1 cellular context compared by ENCODE assay signal in the genomic region with DNA sequence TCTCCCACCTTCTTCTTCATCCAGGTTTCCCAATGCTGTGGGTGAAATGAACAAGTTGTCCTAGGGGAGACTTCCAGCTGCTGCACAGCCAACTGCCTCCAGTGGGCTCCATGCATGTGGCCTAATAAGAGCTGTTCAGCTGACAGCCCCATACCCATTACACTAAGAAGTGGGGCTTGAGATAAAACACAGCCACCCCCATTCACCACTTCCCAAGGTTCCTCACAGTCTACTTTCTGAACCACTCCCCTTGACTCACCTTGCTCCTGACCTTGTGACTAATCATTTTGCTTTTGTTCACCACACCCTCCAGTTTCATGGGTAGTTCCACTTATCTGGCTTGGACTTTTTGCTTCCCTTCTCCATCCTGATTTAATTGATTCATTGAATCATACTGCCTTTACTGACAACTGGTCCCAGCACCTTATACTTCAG.
A peak's percentile ranks its signal among the peaks of the same experiment; 100 is the strongest.
TF ChIP-seq lines count a peak whose summit lies in the region.

No MANE protein-coding gene starts in this region.

TF ChIP-seq in K562, 482 proteins besides CTCF, POLR2A, EP300 and RAD21 (continued from another document):
- TF ChIP-seq MAZ (CRISPR knock-in tag; conservative IDR thresholded peaks at IDR 0.05 in 1 of 2, IDR thresholded peaks at IDR 0.05 in 1 of 2), result no peak
- TF ChIP-seq, protein P1, sequence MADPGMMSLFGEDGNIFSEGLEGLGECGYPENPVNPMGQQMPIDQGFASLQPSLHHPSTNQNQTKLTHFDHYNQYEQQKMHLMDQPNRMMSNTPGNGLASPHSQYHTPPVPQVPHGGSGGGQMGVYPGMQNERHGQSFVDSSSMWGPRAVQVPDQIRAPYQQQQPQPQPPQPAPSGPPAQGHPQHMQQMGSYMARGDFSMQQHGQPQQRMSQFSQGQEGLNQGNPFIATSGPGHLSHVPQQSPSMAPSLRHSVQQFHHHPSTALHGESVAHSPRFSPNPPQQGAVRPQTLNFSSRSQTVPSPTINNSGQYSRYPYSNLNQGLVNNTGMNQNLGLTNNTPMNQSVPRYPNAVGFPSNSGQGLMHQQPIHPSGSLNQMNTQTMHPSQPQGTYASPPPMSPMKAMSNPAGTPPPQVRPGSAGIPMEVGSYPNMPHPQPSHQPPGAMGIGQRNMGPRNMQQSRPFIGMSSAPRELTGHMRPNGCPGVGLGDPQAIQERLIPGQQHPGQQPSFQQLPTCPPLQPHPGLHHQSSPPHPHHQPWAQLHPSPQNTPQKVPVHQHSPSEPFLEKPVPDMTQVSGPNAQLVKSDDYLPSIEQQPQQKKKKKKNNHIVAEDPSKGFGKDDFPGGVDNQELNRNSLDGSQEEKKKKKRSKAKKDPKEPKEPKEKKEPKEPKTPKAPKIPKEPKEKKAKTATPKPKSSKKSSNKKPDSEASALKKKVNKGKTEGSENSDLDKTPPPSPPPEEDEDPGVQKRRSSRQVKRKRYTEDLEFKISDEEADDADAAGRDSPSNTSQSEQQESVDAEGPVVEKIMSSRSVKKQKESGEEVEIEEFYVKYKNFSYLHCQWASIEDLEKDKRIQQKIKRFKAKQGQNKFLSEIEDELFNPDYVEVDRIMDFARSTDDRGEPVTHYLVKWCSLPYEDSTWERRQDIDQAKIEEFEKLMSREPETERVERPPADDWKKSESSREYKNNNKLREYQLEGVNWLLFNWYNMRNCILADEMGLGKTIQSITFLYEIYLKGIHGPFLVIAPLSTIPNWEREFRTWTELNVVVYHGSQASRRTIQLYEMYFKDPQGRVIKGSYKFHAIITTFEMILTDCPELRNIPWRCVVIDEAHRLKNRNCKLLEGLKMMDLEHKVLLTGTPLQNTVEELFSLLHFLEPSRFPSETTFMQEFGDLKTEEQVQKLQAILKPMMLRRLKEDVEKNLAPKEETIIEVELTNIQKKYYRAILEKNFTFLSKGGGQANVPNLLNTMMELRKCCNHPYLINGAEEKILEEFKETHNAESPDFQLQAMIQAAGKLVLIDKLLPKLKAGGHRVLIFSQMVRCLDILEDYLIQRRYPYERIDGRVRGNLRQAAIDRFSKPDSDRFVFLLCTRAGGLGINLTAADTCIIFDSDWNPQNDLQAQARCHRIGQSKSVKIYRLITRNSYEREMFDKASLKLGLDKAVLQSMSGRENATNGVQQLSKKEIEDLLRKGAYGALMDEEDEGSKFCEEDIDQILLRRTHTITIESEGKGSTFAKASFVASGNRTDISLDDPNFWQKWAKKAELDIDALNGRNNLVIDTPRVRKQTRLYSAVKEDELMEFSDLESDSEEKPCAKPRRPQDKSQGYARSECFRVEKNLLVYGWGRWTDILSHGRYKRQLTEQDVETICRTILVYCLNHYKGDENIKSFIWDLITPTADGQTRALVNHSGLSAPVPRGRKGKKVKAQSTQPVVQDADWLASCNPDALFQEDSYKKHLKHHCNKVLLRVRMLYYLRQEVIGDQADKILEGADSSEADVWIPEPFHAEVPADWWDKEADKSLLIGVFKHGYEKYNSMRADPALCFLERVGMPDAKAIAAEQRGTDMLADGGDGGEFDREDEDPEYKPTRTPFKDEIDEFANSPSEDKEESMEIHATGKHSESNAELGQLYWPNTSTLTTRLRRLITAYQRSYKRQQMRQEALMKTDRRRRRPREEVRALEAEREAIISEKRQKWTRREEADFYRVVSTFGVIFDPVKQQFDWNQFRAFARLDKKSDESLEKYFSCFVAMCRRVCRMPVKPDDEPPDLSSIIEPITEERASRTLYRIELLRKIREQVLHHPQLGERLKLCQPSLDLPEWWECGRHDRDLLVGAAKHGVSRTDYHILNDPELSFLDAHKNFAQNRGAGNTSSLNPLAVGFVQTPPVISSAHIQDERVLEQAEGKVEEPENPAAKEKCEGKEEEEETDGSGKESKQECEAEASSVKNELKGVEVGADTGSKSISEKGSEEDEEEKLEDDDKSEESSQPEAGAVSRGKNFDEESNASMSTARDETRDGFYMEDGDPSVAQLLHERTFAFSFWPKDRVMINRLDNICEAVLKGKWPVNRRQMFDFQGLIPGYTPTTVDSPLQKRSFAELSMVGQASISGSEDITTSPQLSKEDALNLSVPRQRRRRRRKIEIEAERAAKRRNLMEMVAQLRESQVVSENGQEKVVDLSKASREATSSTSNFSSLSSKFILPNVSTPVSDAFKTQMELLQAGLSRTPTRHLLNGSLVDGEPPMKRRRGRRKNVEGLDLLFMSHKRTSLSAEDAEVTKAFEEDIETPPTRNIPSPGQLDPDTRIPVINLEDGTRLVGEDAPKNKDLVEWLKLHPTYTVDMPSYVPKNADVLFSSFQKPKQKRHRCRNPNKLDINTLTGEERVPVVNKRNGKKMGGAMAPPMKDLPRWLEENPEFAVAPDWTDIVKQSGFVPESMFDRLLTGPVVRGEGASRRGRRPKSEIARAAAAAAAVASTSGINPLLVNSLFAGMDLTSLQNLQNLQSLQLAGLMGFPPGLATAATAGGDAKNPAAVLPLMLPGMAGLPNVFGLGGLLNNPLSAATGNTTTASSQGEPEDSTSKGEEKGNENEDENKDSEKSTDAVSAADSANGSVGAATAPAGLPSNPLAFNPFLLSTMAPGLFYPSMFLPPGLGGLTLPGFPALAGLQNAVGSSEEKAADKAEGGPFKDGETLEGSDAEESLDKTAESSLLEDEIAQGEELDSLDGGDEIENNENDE (IDR thresholded peaks at IDR 0.05; ENCODE audit: low read depth, low read length), result no peak
- TF ChIP-seq HDGF (IDR thresholded peaks at IDR 0.05), result 0 out of 2 replicates have a peak, but pooled peaks have one; percentile 21
- TF ChIP-seq, protein P2, sequence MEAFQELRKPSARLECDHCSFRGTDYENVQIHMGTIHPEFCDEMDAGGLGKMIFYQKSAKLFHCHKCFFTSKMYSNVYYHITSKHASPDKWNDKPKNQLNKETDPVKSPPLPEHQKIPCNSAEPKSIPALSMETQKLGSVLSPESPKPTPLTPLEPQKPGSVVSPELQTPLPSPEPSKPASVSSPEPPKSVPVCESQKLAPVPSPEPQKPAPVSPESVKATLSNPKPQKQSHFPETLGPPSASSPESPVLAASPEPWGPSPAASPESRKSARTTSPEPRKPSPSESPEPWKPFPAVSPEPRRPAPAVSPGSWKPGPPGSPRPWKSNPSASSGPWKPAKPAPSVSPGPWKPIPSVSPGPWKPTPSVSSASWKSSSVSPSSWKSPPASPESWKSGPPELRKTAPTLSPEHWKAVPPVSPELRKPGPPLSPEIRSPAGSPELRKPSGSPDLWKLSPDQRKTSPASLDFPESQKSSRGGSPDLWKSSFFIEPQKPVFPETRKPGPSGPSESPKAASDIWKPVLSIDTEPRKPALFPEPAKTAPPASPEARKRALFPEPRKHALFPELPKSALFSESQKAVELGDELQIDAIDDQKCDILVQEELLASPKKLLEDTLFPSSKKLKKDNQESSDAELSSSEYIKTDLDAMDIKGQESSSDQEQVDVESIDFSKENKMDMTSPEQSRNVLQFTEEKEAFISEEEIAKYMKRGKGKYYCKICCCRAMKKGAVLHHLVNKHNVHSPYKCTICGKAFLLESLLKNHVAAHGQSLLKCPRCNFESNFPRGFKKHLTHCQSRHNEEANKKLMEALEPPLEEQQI (IDR thresholded peaks at IDR 0.05), result no peak
- TF ChIP-seq ZNF589 (CRISPR knock-in tag; IDR thresholded peaks at IDR 0.05; ENCODE audit: low read depth), result no peak
- peak; percentile 44 for TF ChIP-seq ATF7 (IDR thresholded peaks at IDR 0.05)
- no peak for TF ChIP-seq TAF9B (IDR thresholded peaks at IDR 0.05; ENCODE audit: partially characterized antibody)
- TF ChIP-seq NR3C1 (CRISPR knock-in tag; IDR thresholded peaks at IDR 0.05), result no peak
- TF ChIP-seq, protein P3, sequence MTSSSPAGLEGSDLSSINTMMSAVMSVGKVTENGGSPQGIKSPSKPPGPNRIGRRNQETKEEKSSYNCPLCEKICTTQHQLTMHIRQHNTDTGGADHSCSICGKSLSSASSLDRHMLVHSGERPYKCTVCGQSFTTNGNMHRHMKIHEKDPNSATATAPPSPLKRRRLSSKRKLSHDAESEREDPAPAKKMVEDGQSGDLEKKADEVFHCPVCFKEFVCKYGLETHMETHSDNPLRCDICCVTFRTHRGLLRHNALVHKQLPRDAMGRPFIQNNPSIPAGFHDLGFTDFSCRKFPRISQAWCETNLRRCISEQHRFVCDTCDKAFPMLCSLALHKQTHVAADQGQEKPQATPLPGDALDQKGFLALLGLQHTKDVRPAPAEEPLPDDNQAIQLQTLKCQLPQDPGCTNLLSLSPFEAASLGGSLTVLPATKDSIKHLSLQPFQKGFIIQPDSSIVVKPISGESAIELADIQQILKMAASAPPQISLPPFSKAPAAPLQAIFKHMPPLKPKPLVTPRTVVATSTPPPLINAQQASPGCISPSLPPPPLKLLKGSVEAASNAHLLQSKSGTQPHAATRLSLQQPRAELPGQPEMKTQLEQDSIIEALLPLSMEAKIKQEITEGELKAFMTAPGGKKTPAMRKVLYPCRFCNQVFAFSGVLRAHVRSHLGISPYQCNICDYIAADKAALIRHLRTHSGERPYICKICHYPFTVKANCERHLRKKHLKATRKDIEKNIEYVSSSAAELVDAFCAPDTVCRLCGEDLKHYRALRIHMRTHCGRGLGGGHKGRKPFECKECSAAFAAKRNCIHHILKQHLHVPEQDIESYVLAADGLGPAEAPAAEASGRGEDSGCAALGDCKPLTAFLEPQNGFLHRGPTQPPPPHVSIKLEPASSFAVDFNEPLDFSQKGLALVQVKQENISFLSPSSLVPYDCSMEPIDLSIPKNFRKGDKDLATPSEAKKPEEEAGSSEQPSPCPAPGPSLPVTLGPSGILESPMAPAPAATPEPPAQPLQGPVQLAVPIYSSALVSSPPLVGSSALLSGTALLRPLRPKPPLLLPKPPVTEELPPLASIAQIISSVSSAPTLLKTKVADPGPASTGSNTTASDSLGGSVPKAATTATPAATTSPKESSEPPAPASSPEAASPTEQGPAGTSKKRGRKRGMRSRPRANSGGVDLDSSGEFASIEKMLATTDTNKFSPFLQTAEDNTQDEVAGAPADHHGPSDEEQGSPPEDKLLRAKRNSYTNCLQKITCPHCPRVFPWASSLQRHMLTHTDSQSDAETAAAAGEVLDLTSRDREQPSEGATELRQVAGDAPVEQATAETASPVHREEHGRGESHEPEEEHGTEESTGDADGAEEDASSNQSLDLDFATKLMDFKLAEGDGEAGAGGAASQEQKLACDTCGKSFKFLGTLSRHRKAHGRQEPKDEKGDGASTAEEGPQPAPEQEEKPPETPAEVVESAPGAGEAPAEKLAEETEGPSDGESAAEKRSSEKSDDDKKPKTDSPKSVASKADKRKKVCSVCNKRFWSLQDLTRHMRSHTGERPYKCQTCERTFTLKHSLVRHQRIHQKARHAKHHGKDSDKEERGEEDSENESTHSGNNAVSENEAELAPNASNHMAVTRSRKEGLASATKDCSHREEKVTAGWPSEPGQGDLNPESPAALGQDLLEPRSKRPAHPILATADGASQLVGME (CRISPR knock-in tag; IDR thresholded peaks at IDR 0.05), result no peak
- TF ChIP-seq ILK (tag; IDR thresholded peaks at IDR 0.05; ENCODE audit: borderline replicate concordance, low read depth), result no peak
- no peak for TF ChIP-seq CREBBP (IDR thresholded peaks at IDR 0.05; ENCODE audit: low read depth, low read length)
- TF ChIP-seq HDAC3 (IDR thresholded peaks at IDR 0.05; ENCODE audit: borderline replicate concordance, partially characterized antibody), result no peak
- TF ChIP-seq ZNF57 (CRISPR knock-in tag; IDR thresholded peaks at IDR 0.05), result no peak
- no peak for TF ChIP-seq TSC22D4 (tag; IDR thresholded peaks at IDR 0.05)
- TF ChIP-seq, protein P4, sequence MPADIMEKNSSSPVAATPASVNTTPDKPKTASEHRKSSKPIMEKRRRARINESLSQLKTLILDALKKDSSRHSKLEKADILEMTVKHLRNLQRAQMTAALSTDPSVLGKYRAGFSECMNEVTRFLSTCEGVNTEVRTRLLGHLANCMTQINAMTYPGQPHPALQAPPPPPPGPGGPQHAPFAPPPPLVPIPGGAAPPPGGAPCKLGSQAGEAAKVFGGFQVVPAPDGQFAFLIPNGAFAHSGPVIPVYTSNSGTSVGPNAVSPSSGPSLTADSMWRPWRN (IDR thresholded peaks at IDR 0.05; ENCODE audit: low read depth), result no peak
- no peak for TF ChIP-seq MEF2A (IDR thresholded peaks at IDR 0.05; ENCODE audit: control insufficient read depth, low read depth, low read length)
- TF ChIP-seq POLR2G (IDR thresholded peaks at IDR 0.05; ENCODE audit: low read depth, low read length), result no peak
- no peak for TF ChIP-seq SP2 (IDR thresholded peaks at IDR 0.05; ENCODE audit: extremely low read depth, low read depth, low read length, poor library complexity, severe bottlenecking)
- TF ChIP-seq ZNF639 (CRISPR knock-in tag; conservative IDR thresholded peaks at IDR 0.05 in 1 of 2, IDR thresholded peaks at IDR 0.05 in 1 of 2), result no peak
- TF ChIP-seq ZNF184 (CRISPR knock-in tag; IDR thresholded peaks at IDR 0.05), result no peak
- no peak for TF ChIP-seq IRF2 (CRISPR knock-in tag; IDR thresholded peaks at IDR 0.05)
